Comparison of ENCODE assay signal across 10 cellular contexts in the genomic region with DNA sequence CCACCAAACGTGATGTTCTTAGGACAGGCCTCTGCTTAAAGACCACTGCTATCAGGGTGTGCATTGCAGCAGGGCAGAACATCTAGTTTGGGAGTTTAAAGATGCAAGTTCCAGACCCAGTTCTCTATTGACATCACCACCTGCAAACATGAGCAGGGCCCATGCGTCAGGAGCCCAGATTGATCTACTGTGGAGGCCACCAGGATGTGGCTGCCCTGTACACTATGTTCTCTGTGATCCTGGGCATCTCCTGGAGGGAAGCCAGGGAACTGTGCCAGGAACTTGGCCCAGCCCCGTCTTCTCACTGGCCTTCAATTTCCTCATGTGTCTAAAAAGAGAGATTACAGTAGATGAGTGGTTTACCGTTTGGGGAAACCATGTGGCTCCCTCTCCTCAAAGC.
DNase-seq lines count a peak whose midpoint lies in the region; ATAC-seq, FAIRE-seq and TF ChIP-seq lines count a peak whose summit lies in the region.
"Had no signal": no experiment of that assay in that cellular context is flagged by ENCODE, and none has a peak within 500 bp of the region (broad histone marks: within the 10 kb centered on the region; RNA-seq: fewer than 3 reads in every experiment).

No MANE protein-coding gene starts in this region.

- BruUV-seq in endothelial cell of umbilical vein (replicated peaks; lab: Mats Ljungman, UMichigan), result no TSS peak

- H4K20me1 ChIP-seq in BLaER1 treated with 17β-estradiol and CSF1 and Interleukin-3, amounts not matched to agents 10 nM and 100 nM, result peaks cover 0 to 25% (median 0%) of the 10 kb centered on the region in 11 experiments; a peak in 2 of 22 replicates
- no peaks in the 10 kb centered on the region for H4K20me1 ChIP-seq in endothelial cell of umbilical vein (replicated peaks; ENCODE audit: control insufficient read depth, extremely low read depth, insufficient read depth, low read length)

- CTCF ChIA-PET in endothelial cell of umbilical vein (lab: Charles Lee), result interaction anchor here (1.0 to 16.3 kb wide), 4 partner anchors 9 to 134 kb away, joined by 3 to 295 read pairs (median 112); a partner anchor contains a TSS

- no peaks in the 10 kb centered on the region for H3K27me3 ChIP-seq in BLaER1 treated with 17β-estradiol and CSF1 and Interleukin-3, amounts not matched to agents 10 nM and 100 nM
- H3K27me3 ChIP-seq in endothelial cell of umbilical vein (ENCODE audit: control insufficient read depth in 2 of 2, insufficient read depth in 2 of 2, low read length in 2 of 2) (no peaks in the 10 kb centered on the region), muscle layer of duodenum (ENCODE audit: low read depth, low read length) (no peaks in the 10 kb centered on the region)

- H3K4me3 ChIP-seq in BLaER1 treated with 17β-estradiol and CSF1 and Interleukin-3, amounts not matched to agents 10 nM and 100 nM, result no peak overlapping the region
- H3K4me3 ChIP-seq in endothelial cell of umbilical vein (replicated peaks in 1 of 3; ENCODE audit: insufficient read depth in 1 of 3, low read depth in 1 of 3, low read length in 3 of 3), result no peak overlapping the region
- H3K4me3 ChIP-seq in muscle layer of duodenum (ENCODE audit: low read depth in 1 of 2, low read length in 2 of 2), result no peak overlapping the region
- H3K4me3 ChIP-seq: PC-9 had no signal

- TF ChIP-seq CTCF in endothelial cell of umbilical vein (IDR thresholded peaks at IDR 0.05; ENCODE audit: extremely low read depth in 1 of 2, insufficient read depth in 1 of 2, low read depth in 1 of 2, low read length in 2 of 2), result no peak

- no peak overlapping the region for H3K9ac ChIP-seq in BLaER1 treated with 17β-estradiol and CSF1 and Interleukin-3, amounts not matched to agents 10 nM and 100 nM
- H3K9ac ChIP-seq in endothelial cell of umbilical vein (replicated peaks; ENCODE audit: extremely low read depth, insufficient read depth, low read length), result no peak overlapping the region

- no peak for TF ChIP-seq POLR2A in endothelial cell of umbilical vein (IDR thresholded peaks at IDR 0.05; ENCODE audit: low read depth, low read length)

- ATAC-seq in GM18861 (IDR thresholded peaks at IDR 0.05; ENCODE audit: unreplicated experiment) (no peak), HG03432 (IDR thresholded peaks at IDR 0.05; ENCODE audit: unreplicated experiment) (no peak)

- DNase-seq in NCI-H2196 treated with DMSO at 0.1 percent for 48 hours (lab: John Stamatoyannopoulos, UW; ENCODE audit: unreplicated experiment) (peak; percentile 75), endothelial cell of umbilical vein (ENCODE audit: low read depth, low spot score) (peak; percentile 62), middle frontal gyrus (ENCODE audit: extremely low spot score, low spot score) (no peak), iPS-NIHi11 (ENCODE audit: low spot score) (no peak)
- DNase-seq: naive B cell had no signal

- peaks cover 8 to 16% (median 13%) of the 10 kb centered on the region in 10 experiments; a peak in 18 of 20 replicates for H3K4me1 ChIP-seq in BLaER1 treated with 17β-estradiol and CSF1 and Interleukin-3, amounts not matched to agents 10 nM and 100 nM
- H3K4me1 ChIP-seq in endothelial cell of umbilical vein (ENCODE audit: control insufficient read depth, extremely low read depth, insufficient read depth, low read length), result peaks cover 12% of the 10 kb centered on the region
- H3K4me1 ChIP-seq in muscle layer of duodenum (ENCODE audit: control insufficient read depth in 1 of 2, insufficient read depth in 2 of 2, low read length in 2 of 2), result peaks cover 5 to 8% of the 10 kb centered on the region in 2 donors

- peaks cover 0 to 30% (median 9%) of the 10 kb centered on the region in 11 experiments; a peak in 13 of 22 replicates for H3K36me3 ChIP-seq in BLaER1 treated with 17β-estradiol and CSF1 and Interleukin-3, amounts not matched to agents 10 nM and 100 nM
- H3K36me3 ChIP-seq in endothelial cell of umbilical vein (ENCODE audit: control insufficient read depth in 2 of 2, extremely low read depth in 1 of 2, insufficient read depth in 2 of 2, low read length in 2 of 2) (no peaks in the 10 kb centered on the region), muscle layer of duodenum (ENCODE audit: control insufficient read depth in 1 of 2, insufficient read depth in 2 of 2, low read length in 2 of 2) (no peaks in the 10 kb centered on the region)

- peak; percentile 67 for FAIRE-seq in endothelial cell of umbilical vein (lab: Jason Lieb, UNC)

- no peak overlapping the region for H3K27ac ChIP-seq in BLaER1 treated with 17β-estradiol and CSF1 and Interleukin-3, amounts not matched to agents 10 nM and 100 nM
- H3K27ac ChIP-seq in endothelial cell of umbilical vein (ENCODE audit: insufficient read depth, low read depth, low read length) (no peak overlapping the region), muscle layer of duodenum (ENCODE audit: low read length) (peak overlapping the region; percentile 56)
- H3K27ac ChIP-seq: PC-9 had no signal

- intact Hi-C loops in endothelial cell of umbilical vein (cut with micrococcal nuclease), result no loop called here

- POLR2A ChIA-PET in endothelial cell of umbilical vein (lab: Charles Lee), result no interaction called here

- peak overlapping the region in 10 of 11 experiments; percentile 4 to 42 (median 25); a peak in 11 of 22 replicates for H3K4me2 ChIP-seq in BLaER1 treated with 17β-estradiol and CSF1 and Interleukin-3, amounts not matched to agents 10 nM and 100 nM
- H3K4me2 ChIP-seq in endothelial cell of umbilical vein (ENCODE audit: insufficient read depth, low read length), result no peak overlapping the region
- H3K4me2 ChIP-seq: PC-9 had no signal

- dilution Hi-C loops in endothelial cell of umbilical vein (cut with MboI; ENCODE audit: extremely low pct_ligation_motif_present, low sequenced_read_pairs), result no loop called here

- H3K79me2 ChIP-seq in endothelial cell of umbilical vein (ENCODE audit: control insufficient read depth, insufficient read depth, low read length), result no peaks in the 10 kb centered on the region

- no peaks in the 10 kb centered on the region for H3K9me3 ChIP-seq in BLaER1 treated with 17β-estradiol and CSF1 and Interleukin-3, amounts not matched to agents 10 nM and 100 nM (replicated peaks in 1 of 11)
- H3K9me3 ChIP-seq in endothelial cell of umbilical vein (replicated peaks; ENCODE audit: control insufficient read depth, insufficient read depth, low read length) (no peaks in the 10 kb centered on the region), muscle layer of duodenum (ENCODE audit: control insufficient read depth in 1 of 2, low read length in 2 of 2) (no peaks in the 10 kb centered on the region)

- H3K9me1 ChIP-seq in endothelial cell of umbilical vein (replicated peaks; ENCODE audit: control insufficient read depth, extremely low read depth, insufficient read depth, low read length), result no peaks in the 10 kb centered on the region

- no peak overlapping the region for H2AFZ ChIP-seq in endothelial cell of umbilical vein (ENCODE audit: low read depth, low read length)
- H2AFZ ChIP-seq: PC-9 had no signal

TF ChIP-seq in endothelial cell of umbilical vein, 7 proteins besides CTCF, POLR2A, EP300 and RAD21:
- TF ChIP-seq GATA2 (IDR thresholded peaks at IDR 0.05; ENCODE audit: insufficient read depth, insufficient read length, low read depth, low read length) (peak; percentile 39), FOS (IDR thresholded peaks at IDR 0.05; ENCODE audit: borderline replicate concordance, insufficient read depth, low read length) (peak; percentile 19), POLR2AphosphoS5 (IDR thresholded peaks at IDR 0.05; ENCODE audit: insufficient read depth, low read depth, low read length) (peak; percentile 59), JUN (IDR thresholded peaks at IDR 0.05; ENCODE audit: borderline replicate concordance, insufficient read depth, insufficient read length, low read depth) (no peak)
- TF ChIP-seq, protein P1, sequence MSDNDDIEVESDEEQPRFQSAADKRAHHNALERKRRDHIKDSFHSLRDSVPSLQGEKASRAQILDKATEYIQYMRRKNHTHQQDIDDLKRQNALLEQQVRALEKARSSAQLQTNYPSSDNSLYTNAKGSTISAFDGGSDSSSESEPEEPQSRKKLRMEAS (IDR thresholded peaks at IDR 0.05; ENCODE audit: insufficient read depth, insufficient read length), result no peak
TF ChIP-seq in endothelial cell of umbilical vein: peak in this region for 3.

Comparison
In these comparisons a context has a peak if more than half of its experiments do, and no peak if none do; other contexts are left out.
1. DNase-seq: peak in NCI-H2196 treated with DMSO at 0.1 percent for 48 hours (single experiment) and endothelial cell of umbilical vein (single experiment); none in middle frontal gyrus (single experiment) and iPS-NIHi11 (single experiment).